Comparison of ENCODE assay signal across 19 cellular contexts in the genomic region with DNA sequence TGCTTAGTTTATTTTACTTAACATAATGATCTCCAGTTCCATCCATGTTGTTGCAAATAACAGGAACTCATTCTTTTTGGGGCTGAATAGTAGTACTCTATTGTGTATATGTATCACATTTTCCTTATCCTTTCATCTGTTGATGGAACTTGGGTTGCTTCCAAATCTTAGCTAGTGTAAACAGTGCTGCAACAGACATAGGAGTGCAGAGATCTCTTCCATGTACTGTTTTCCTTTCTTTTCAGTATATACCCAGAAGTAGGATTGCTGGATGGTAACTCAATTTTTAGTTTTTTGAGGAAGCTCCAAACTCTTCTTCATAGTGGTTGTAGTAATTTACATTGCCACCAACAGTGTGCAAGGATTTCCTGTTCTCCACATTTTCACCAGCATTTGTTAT.
DNase-seq lines count a peak whose midpoint lies in the region; TF ChIP-seq lines count a peak whose summit lies in the region.
"Had no signal": no experiment of that assay in that cellular context is flagged by ENCODE, and none has a peak within 500 bp of the region (broad histone marks: within the 10 kb centered on the region; RNA-seq: fewer than 3 reads in every experiment).

No MANE protein-coding gene starts in this region.

- DNase-seq in NCI-H2081 (lab: John Stamatoyannopoulos, UW) (peak; percentile 0 to 44), NCI-H2081 treated with DMSO at 0.1 percent for 48 hours (lab: John Stamatoyannopoulos, UW) (no peak), DMS53 treated with DMSO at 0.1 percent for 48 hours (lab: John Stamatoyannopoulos, UW; ENCODE audit: unreplicated experiment) (peak; percentile 10), NCI-H2029 treated with DMSO at 0.1 percent for 48 hours (lab: John Stamatoyannopoulos, UW) (peak; percentile 4), dermis microvascular lymphatic vessel endothelial cell (ENCODE audit: low read depth in 2 of 2) (peak; percentile 19 to 22), spleen (no peak), HEK293T (ENCODE audit: extremely low spot score) (no peak), neural progenitor cell (ENCODE audit: low spot score) (no peak)
- DNase-seq: CD4-positive, alpha-beta memory T cell; DND-41; HFFc6; MV-4-11; NCI-H1417 treated with DMSO at 0.1 percent for 48 hours; NCI-H446 treated with DMSO at 0.1 percent for 48 hours; NCI-H774; PC-9; SIG-M5 had no signal

- H3K9me3 Mint-ChIP-seq in neural progenitor cell: peaks cover 25% of the 10 kb centered on the region

- peaks cover 4% of the 10 kb centered on the region for H3F3A ChIP-seq in neural progenitor cell (ENCODE audit: low read depth)

- H3K4me3 Mint-ChIP-seq in neural progenitor cell: no peak overlapping the region
- H3K4me3 Mint-ChIP-seq: CD4-positive, alpha-beta memory T cell; HFFc6 had no signal

- peaks cover 14% of the 10 kb centered on the region for H3K4me1 Mint-ChIP-seq in neural progenitor cell
- H3K4me1 Mint-ChIP-seq: CD4-positive, alpha-beta memory T cell had no signal

- TF ChIP-seq CTCF in spleen (IDR thresholded peaks at IDR 0.05 in 8 of 11, conservative IDR thresholded peaks at IDR 0.05 in 3 of 11) (no peak), neural progenitor cell (IDR thresholded peaks at IDR 0.05) (no peak)

- no peak overlapping the region for H2AFZ ChIP-seq in neural progenitor cell (replicated peaks)
- H2AFZ ChIP-seq: PC-9 had no signal

- peaks cover 3% of the 10 kb centered on the region for H3K27me3 Mint-ChIP-seq in neural progenitor cell (ENCODE audit: insufficient read depth, low read depth)

- H3K36me3 ChIP-seq in spleen: no peaks in the 10 kb centered on the region
- no peaks in the 10 kb centered on the region for H3K36me3 ChIP-seq in neural progenitor cell

- no peaks in the 10 kb centered on the region for H3K27me3 ChIP-seq in spleen (replicated peaks in 1 of 7)
- H3K27me3 ChIP-seq in neural progenitor cell: no peaks in the 10 kb centered on the region

- TF ChIP-seq POLR2A in spleen (IDR thresholded peaks at IDR 0.05): no peak

- no peak overlapping the region for H3K4me2 ChIP-seq in neural progenitor cell
- H3K4me2 ChIP-seq: PC-9 had no signal

- no peak overlapping the region for H3K4me3 ChIP-seq in spleen
- no peak overlapping the region for H3K4me3 ChIP-seq in neural progenitor cell
- H3K4me3 ChIP-seq: K562, PC-9 had no signal

- no peaks in the 10 kb centered on the region for H4K20me1 ChIP-seq in neural progenitor cell (ENCODE audit: low read depth)

- CTCF ChIA-PET in HEK293T (lab: Yijun Ruan, JAX): no interaction called here

- H3K27ac ChIP-seq in spleen (no peak overlapping the region), neural progenitor cell (no peak overlapping the region)
- H3K27ac ChIP-seq: PC-9, RWPE1 had no signal

- H3K4me1 ChIP-seq in spleen (no peaks in the 10 kb centered on the region), neural progenitor cell (peaks cover 6% of the 10 kb centered on the region)

- H3K27ac Mint-ChIP-seq in neural progenitor cell: no peak overlapping the region
- H3K27ac Mint-ChIP-seq: CD4-positive, alpha-beta memory T cell; HFFc6 had no signal

- no peaks in the 10 kb centered on the region for H3K79me2 ChIP-seq in neural progenitor cell (ENCODE audit: low read depth)

- intact Hi-C loops in spleen (cut with DNase I; ENCODE audit: low total_unique reads): no loop called here

- POLR2A ChIA-PET in HEK293T (lab: Yijun Ruan, JAX): no interaction called here

- no peaks in the 10 kb centered on the region for H3K36me3 Mint-ChIP-seq in neural progenitor cell
- H3K36me3 Mint-ChIP-seq: CD4-positive, alpha-beta memory T cell had no signal

- no peak overlapping the region for H3K9ac ChIP-seq in neural progenitor cell

- H3K9me3 ChIP-seq in spleen (no peaks in the 10 kb centered on the region), neural progenitor cell (ENCODE audit: low read depth) (peaks cover 14% of the 10 kb centered on the region)

TF ChIP-seq in HEK293T, 16 proteins besides CTCF, POLR2A, EP300 and RAD21:
- TF ChIP-seq CTBP1 (IDR thresholded peaks at IDR 0.05; ENCODE audit: borderline replicate concordance) (no peak), ARNT (IDR thresholded peaks at IDR 0.05) (no peak), TARDBP (IDR thresholded peaks at IDR 0.05) (no peak), FOXK2 (IDR thresholded peaks at IDR 0.05) (no peak), ELF4 (IDR thresholded peaks at IDR 0.05) (no peak), NFRKB (IDR thresholded peaks at IDR 0.05) (no peak), HDGF (IDR thresholded peaks at IDR 0.05; ENCODE audit: borderline replicate concordance) (no peak), FOXA1 (IDR thresholded peaks at IDR 0.05) (no peak), ZNF384 (IDR thresholded peaks at IDR 0.05) (no peak), BHLHE40 (IDR thresholded peaks at IDR 0.05; ENCODE audit: borderline replicate concordance) (no peak), SP1 (IDR thresholded peaks at IDR 0.05) (no peak), LEF1 (IDR thresholded peaks at IDR 0.05; ENCODE audit: borderline replicate concordance) (no peak), L3MBTL2 (conservative IDR thresholded peaks at IDR 0.05) (no peak), FOXM1 (IDR thresholded peaks at IDR 0.05; ENCODE audit: borderline replicate concordance) (no peak), PKNOX1 (IDR thresholded peaks at IDR 0.05) (no peak), SUZ12 (IDR thresholded peaks at IDR 0.05) (no peak)

Comparison
In these comparisons a context has a peak if more than half of its experiments do, and no peak if none do; other contexts are left out.
1. DNase-seq: peak in NCI-H2081 (2 of 2), DMS53 treated with DMSO at 0.1 percent for 48 hours (single experiment), NCI-H2029 treated with DMSO at 0.1 percent for 48 hours (single experiment) and dermis microvascular lymphatic vessel endothelial cell (2 of 2); none in NCI-H2081 treated with DMSO at 0.1 percent for 48 hours (single experiment), spleen (single experiment), HEK293T (single experiment) and neural progenitor cell (single experiment).